ENCODE assay signal across 14 cellular contexts in the genomic region with DNA sequence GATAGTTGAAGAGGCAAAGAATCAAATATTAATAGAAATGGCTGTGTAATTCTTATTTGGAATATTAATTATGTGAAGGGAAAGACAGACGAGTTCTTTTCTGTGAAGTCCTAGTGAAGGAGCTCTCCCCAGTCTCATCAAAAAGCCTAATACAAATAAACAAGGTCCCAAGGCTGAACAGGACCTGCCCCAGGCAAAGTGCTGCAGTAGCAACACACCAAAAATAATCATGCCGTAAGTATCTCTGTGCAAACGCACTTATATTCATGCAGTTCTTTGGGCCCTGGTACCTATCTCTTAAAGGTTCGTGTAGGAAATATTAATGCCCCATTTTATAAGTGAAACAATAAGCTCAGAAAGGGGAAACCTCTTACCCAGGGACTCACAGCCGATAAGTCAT. TPM values are rescaled to one million over a fixed set of nuclear protein-coding genes. Genes with fewer than 3 reads are reported as not detected.
DNase-seq lines count a peak whose midpoint lies in the region; ATAC-seq and TF ChIP-seq lines count a peak whose summit lies in the region.
"Had no signal": no experiment of that assay in that cellular context is flagged by ENCODE, and none has a peak within 500 bp of the region (broad histone marks: within the 10 kb centered on the region; RNA-seq: fewer than 3 reads in every experiment).

No MANE protein-coding gene starts in this region.

- H3K36me3 ChIP-seq in rectal smooth muscle tissue (ENCODE audit: control insufficient read depth, insufficient read depth, low read length) (no peaks in the 10 kb centered on the region), A673 (ENCODE audit: insufficient read depth, low read length, poor library complexity, severe bottlenecking) (no peaks in the 10 kb centered on the region)
- H3K36me3 ChIP-seq: heart left ventricle had no signal

- H3K9me3 ChIP-seq in A673 (ENCODE audit: low read depth, low read length, poor library complexity, severe bottlenecking): no peaks in the 10 kb centered on the region

- peaks cover 16% of the 10 kb centered on the region for H3K4me1 ChIP-seq in foreskin keratinocyte
- H3K4me1 ChIP-seq in rectal smooth muscle tissue (ENCODE audit: control insufficient read depth, insufficient read depth, low read length): peaks cover 19% of the 10 kb centered on the region
- no peaks in the 10 kb centered on the region for H3K4me1 ChIP-seq in A673 (ENCODE audit: insufficient read depth, low read length, poor library complexity, severe bottlenecking)

- CTCF ChIA-PET in A673 (lab: Charles Lee): no interaction called here

- H3K27me3 ChIP-seq in foreskin keratinocyte: no peaks in the 10 kb centered on the region
- H3K27me3 ChIP-seq in rectal smooth muscle tissue (ENCODE audit: control insufficient read depth, insufficient read depth, low read length): no peaks in the 10 kb centered on the region
- no peaks in the 10 kb centered on the region for H3K27me3 ChIP-seq in A673 (replicated peaks; ENCODE audit: insufficient read depth, low read depth, low read length, poor library complexity)

- POLR2A ChIA-PET in A673 (lab: Charles Lee; ENCODE audit: low non-redundant PET): no interaction called here

- ATAC-seq in foreskin keratinocyte: peak; percentile 3
- ATAC-seq: activated CD8-positive, alpha-beta memory T cell treated with anti-CD3 and anti-CD28 coated beads, Interleukin-2, amount 10 ng/mL, durations not matched to agents 7 days and 5 days; Right ventricle myocardium inferior had no signal

- H3K27ac ChIP-seq in foreskin keratinocyte (peak overlapping the region; percentile 81), rectal smooth muscle tissue (ENCODE audit: low read depth, low read length) (peak overlapping the region; percentile 81), A673 (ENCODE audit: low read depth, low read length, poor library complexity, severe bottlenecking) (no peak overlapping the region)

- DNase-seq in Caki2 (ENCODE audit: low read depth): peak; percentile 19
- DNase-seq in foreskin keratinocyte: no peak
- DNase-seq in GM13976 (ENCODE audit: low spot score): no peak
- no peak for DNase-seq in A673 (ENCODE audit: low spot score)
- DNase-seq in NCI-H510A (lab: John Stamatoyannopoulos, UW): no peak
- no peak for DNase-seq in HT-29 (ENCODE audit: low spot score)
- DNase-seq: activated CD8-positive, alpha-beta memory T cell treated with anti-CD3 and anti-CD28 coated beads, Interleukin-2, amount 10 ng/mL, durations not matched to agents 7 days and 5 days; activated naive CD8-positive, alpha-beta T cell treated with anti-CD3 and anti-CD28 coated beads, Interleukin-2, amount 10 ng/mL, durations not matched to agents 7 days and 5 days; NCI-H2081 treated with DMSO at 0.1 percent for 48 hours had no signal

- no peak overlapping the region for H3K9ac ChIP-seq in rectal smooth muscle tissue (ENCODE audit: low read length)

- in situ Hi-C loops in Caki2 (cut with HindIII; ENCODE audit: low pct_unique_long_range_greater_than_20kb, low sequenced_read_pairs) (no loop called here), GM13976 (cut with MboI; ENCODE audit: low sequenced_read_pairs, unreplicated experiment) (no loop called here)

- H3K4me3 ChIP-seq in rectal smooth muscle tissue (ENCODE audit: low read length): no peak overlapping the region
- H3K4me3 ChIP-seq in A673 (ENCODE audit: low read depth, low read length, poor library complexity, severe bottlenecking): no peak overlapping the region
- H3K4me3 ChIP-seq: heart left ventricle, lung had no signal

- 0 out of 2 replicates have a peak, but pooled peaks have one; percentile 39 for TF ChIP-seq POLR2A in Raji (IDR thresholded peaks at IDR 0.05; ENCODE audit: insufficient read depth, low read depth, low read length)

- BruUV-seq in A673 (replicated peaks; lab: Mats Ljungman, UMichigan): no TSS peak

- TF ChIP-seq CTCF in foreskin keratinocyte (conservative IDR thresholded peaks at IDR 0.05): no peak
- no peak for TF ChIP-seq CTCF in GM13976 (IDR thresholded peaks at IDR 0.05; ENCODE audit: borderline replicate concordance, control extremely low read depth, extremely low read depth, insufficient read depth, missing control alignments)
- no peak for TF ChIP-seq CTCF in A673 (conservative IDR thresholded peaks at IDR 0.05; ENCODE audit: low read depth, low read length)

- intact Hi-C loops in A673 (cut with micrococcal nuclease; ENCODE audit: unreplicated experiment): no loop called here

RNA-seq across cellular contexts. Expression of a gene that starts 12.2 kb away (rescaled TPM):
- total RNA-seq in Caki2 (2014; rRNA removed; shearing (Covaris generic); ENCODE audit: low replicate concordance): 17.9 and 27.1 TPM in 2 replicates
- total RNA-seq in foreskin keratinocyte: 28.2 and 31.9 TPM in 2 replicates
- 13.0 and 13.4 TPM in 2 replicates for polyA plus RNA-seq in foreskin keratinocyte
- 1.7 and 2.7 TPM in 2 replicates for total RNA-seq in A673 (2021)
- total RNA-seq in HT-29 (2014; rRNA removed; shearing (Covaris generic)): not detected in 2 replicates
